In the genomic region with DNA sequence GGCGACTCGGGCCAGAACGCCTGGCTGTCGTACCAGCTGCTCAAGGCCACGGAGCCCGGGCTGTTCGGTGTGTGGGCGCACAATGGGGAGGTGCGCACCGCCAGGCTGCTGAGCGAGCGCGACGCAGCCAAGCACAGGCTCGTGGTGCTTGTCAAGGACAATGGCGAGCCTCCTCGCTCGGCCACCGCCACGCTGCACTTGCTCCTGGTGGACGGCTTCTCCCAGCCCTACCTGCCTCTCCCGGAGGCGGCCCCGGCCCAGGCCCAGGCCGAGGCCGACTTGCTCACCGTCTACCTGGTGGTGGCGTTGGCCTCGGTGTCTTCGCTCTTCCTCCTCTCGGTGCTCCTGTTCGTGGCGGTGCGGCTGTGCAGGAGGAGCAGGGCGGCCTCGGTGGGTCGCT, we compare ENCODE assay signal across 1 cellular context. TPM values are rescaled to one million over a fixed set of nuclear protein-coding genes. Genes with fewer than 3 reads are reported as not detected.
"Had no signal": no experiment of that assay in that cellular context is flagged by ENCODE, and none has a peak within 500 bp of the region (broad histone marks: within the 10 kb centered on the region; RNA-seq: fewer than 3 reads in every experiment).

No MANE protein-coding gene starts in this region.

RNA-seq across cellular contexts. Expression of a gene that starts 7.4 kb away (rescaled TPM):
- total RNA-seq: H7 had no signal

RNA-seq across cellular contexts. Expression of a gene that starts 14.2 kb away (rescaled TPM):
- total RNA-seq: H7 had no signal
